ENCODE assay signal across 8 cellular contexts in genomic region chr6:99424022-99424421, GRCh38. TPM values are rescaled to one million over a fixed set of nuclear protein-coding genes. Genes with fewer than 3 reads are reported as not detected.
DNase-seq lines count a peak whose midpoint lies in the region; ATAC-seq and TF ChIP-seq lines count a peak whose summit lies in the region.

No MANE protein-coding gene starts in this region.

- ATAC-seq in HG02763 (IDR thresholded peaks at IDR 0.05; ENCODE audit: unreplicated experiment) (no peak), GM18498 (IDR thresholded peaks at IDR 0.05; ENCODE audit: unreplicated experiment) (no peak)

- DNase-seq in AG09309 (ENCODE audit: low read depth), result no peak
- DNase-seq in Karpas-422, result no peak
- peak; percentile 1 for DNase-seq in dedifferentiated amniotic fluid mesenchymal stem cell (ENCODE audit: extremely low spot score)
- no peak for DNase-seq in Ammon's horn (ENCODE audit: low spot score)
- no peak for DNase-seq in HCEC 1CT

- no peak overlapping the region for H2AFZ ChIP-seq in Karpas-422 (ENCODE audit: low read length)

- H3K36me3 ChIP-seq in Karpas-422 (ENCODE audit: insufficient read depth, low read length), result peaks cover 28% of the 10 kb centered on the region

- H3K27ac Mint-ChIP-seq in nephron, result peak overlapping the region; percentile 80 to 99 (median 98)

- H3K4me3 ChIP-seq in AG09309 (ENCODE audit: control insufficient read depth, low read depth, low read length), result peak overlapping the region; percentile 81
- peak overlapping the region; percentile 80 for H3K4me3 ChIP-seq in Karpas-422 (ENCODE audit: low read length)

- no peaks in the 10 kb centered on the region for H3K9me3 Mint-ChIP-seq in nephron

- H3K4me2 ChIP-seq in Karpas-422 (ENCODE audit: low read depth, low read length, poor library complexity, severe bottlenecking), result peak overlapping the region; percentile 90

- peak overlapping the region; percentile 87; the same call in 1 of the 2 replicates for H3K27ac ChIP-seq in Karpas-422 (ENCODE audit: low read length)

- TF ChIP-seq CTCF in AG09309 (IDR thresholded peaks at IDR 0.05; ENCODE audit: control insufficient read depth, insufficient read depth, low read depth, low read length, missing control alignments) (no peak), nephron (IDR thresholded peaks at IDR 0.05; ENCODE audit: unreplicated experiment in 3 of 3) (no peak)

- H3K79me2 ChIP-seq in Karpas-422 (ENCODE audit: low read length), result peaks cover 94% of the 10 kb centered on the region

- no peaks in the 10 kb centered on the region for H3K9me2 ChIP-seq in Karpas-422 (replicated peaks; ENCODE audit: insufficient read depth, low read length)

- peaks cover 53% of the 10 kb centered on the region for H3K4me1 Mint-ChIP-seq in nephron

- H3K4me1 ChIP-seq in Karpas-422 (ENCODE audit: low read length), result peaks cover 68% of the 10 kb centered on the region

- H3K36me3 Mint-ChIP-seq in nephron (ENCODE audit: low read depth), result peaks cover 37% of the 10 kb centered on the region

- H3K4me3 Mint-ChIP-seq in nephron, result peak overlapping the region; percentile 93 to 97 (median 94)

- peaks cover 37% of the 10 kb centered on the region for H4K20me1 ChIP-seq in Karpas-422 (ENCODE audit: insufficient read depth, low read depth, low read length)

- H3K27me3 ChIP-seq in Karpas-422 (ENCODE audit: low read length), result no peaks in the 10 kb centered on the region

- H3K27me3 Mint-ChIP-seq in nephron (ENCODE audit: low read depth), result no peaks in the 10 kb centered on the region

- peak overlapping the region; percentile 87 for H3K9ac ChIP-seq in Karpas-422 (ENCODE audit: low read length)

- H3K9me3 ChIP-seq in Karpas-422 (ENCODE audit: low read length), result no peaks in the 10 kb centered on the region

RNA-seq across cellular contexts. Expression of gene PNISR, which starts 1.1 kb away (rescaled TPM):
- 147 and 288 TPM in 2 replicates for total RNA-seq in Karpas-422 (2014; rRNA removed; shearing (Covaris generic); ENCODE audit: low replicate concordance)

RNA-seq across cellular contexts. Expression of gene COQ3, which starts 30.0 kb away (rescaled TPM):
- 13.1 and 14.4 TPM in 2 replicates for total RNA-seq in Karpas-422 (2014; rRNA removed; shearing (Covaris generic); ENCODE audit: low replicate concordance)
